36 cellular contexts compared by ENCODE assay signal in genomic region chr21:24856326-24856725, GRCh38.
"Had no signal": no experiment of that assay in that cellular context is flagged by ENCODE, and none has a peak within 500 bp of the region (broad histone marks: within the 10 kb centered on the region; RNA-seq: fewer than 3 reads in every experiment).

No MANE protein-coding gene starts in this region.

- H3K9me3 ChIP-seq: MG63 had no signal

- H3K36me3 ChIP-seq: MG63 had no signal

- H3K4me3 ChIP-seq: MG63 had no signal

- DNase-seq: Karpas-422, Kasumi-1, MG63, MM.1S, MV-4-11, NCI-H1048, NCI-H1092, NCI-H1092 treated with DMSO at 0.1 percent for 48 hours, NCI-H1105, NCI-H1105 treated with DMSO at 0.1 percent for 48 hours, NCI-H1417, NCI-H1417 treated with DMSO at 0.1 percent for 48 hours, NCI-H1436, NCI-H1436 treated with DMSO at 0.1 percent for 48 hours, NCI-H146, NCI-H1694, NCI-H1694 treated with DMSO at 0.1 percent for 48 hours, NCI-H187, NCI-H187 treated with DMSO at 0.1 percent for 48 hours, NCI-H1930, NCI-H2029, NCI-H2029 treated with DMSO at 0.1 percent for 48 hours, NCI-H2081, NCI-H2081 treated with DMSO at 0.1 percent for 48 hours, NCI-H2107, NCI-H2171, NCI-H2171 treated with DMSO at 0.1 percent for 48 hours, NCI-H2227 treated with DMSO at 0.1 percent for 48 hours, NCI-H226, NCI-H345, NCI-H446, NCI-H446 treated with DMSO at 0.1 percent for 48 hours, NCI-H510A, NCI-H510A treated with DMSO at 0.1 percent for 48 hours, NCI-H524, NCI-H524 treated with DMSO at 0.1 percent for 48 hours had no signal

- H3K27me3 ChIP-seq: MG63 had no signal
